In genomic region chr3:59994720-59995304, GRCh38 we compare ENCODE assay signal across 29 cellular contexts.
DNase-seq lines count a peak whose midpoint lies in the region; ATAC-seq lines count a peak whose summit lies in the region.
"Had no signal": no experiment of that assay in that cellular context is flagged by ENCODE, and none has a peak within 500 bp of the region (broad histone marks: within the 10 kb centered on the region; RNA-seq: fewer than 3 reads in every experiment).

No MANE protein-coding gene starts in this region.

- peak overlapping the region; percentile 4 for H3K27ac ChIP-seq in neuronal stem cell (replicated peaks; ENCODE audit: low read length)
- H3K27ac ChIP-seq: BLaER1, cardiac muscle cell, coronary artery, tibial nerve had no signal

- H3K9me3 ChIP-seq in neuronal stem cell (replicated peaks in 1 of 2; ENCODE audit: control insufficient read depth in 2 of 2, insufficient read depth in 1 of 2, low read depth in 1 of 2, low read length in 2 of 2): no peaks in the 10 kb centered on the region
- H3K9me3 ChIP-seq: BLaER1, Caco-2, tibial nerve had no signal

- H2AFZ ChIP-seq in neuronal stem cell (ENCODE audit: low read length): no peak overlapping the region

- H3K79me1 ChIP-seq in neuronal stem cell (ENCODE audit: low read depth, low read length): no peaks in the 10 kb centered on the region

- no peak overlapping the region for H3K4ac ChIP-seq in neuronal stem cell (ENCODE audit: low read length)

- H3K27me3 ChIP-seq in neuronal stem cell (ENCODE audit: control insufficient read depth in 3 of 3, insufficient read depth in 3 of 3, low read depth in 1 of 3, low read length in 3 of 3): no peaks in the 10 kb centered on the region
- H3K27me3 ChIP-seq: BLaER1, cardiac muscle cell, tibial nerve had no signal

- H3K14ac ChIP-seq in neuronal stem cell (ENCODE audit: low read length): no peak overlapping the region

- CTCF ChIA-PET in activated naive CD4-positive, alpha-beta T cell treated with anti-CD3 and anti-CD28 coated beads for 36 hours (lab: Charles Lee): interaction anchor here (0.6 to 1.6 kb wide), 4 partner anchors 14 to 1387 kb away, joined by 3 to 5 read pairs (median 4); no protein-coding TSS in a partner anchor

- H2BK120ac ChIP-seq in neuronal stem cell (ENCODE audit: low read depth, low read length): no peak overlapping the region

- H2BK12ac ChIP-seq in neuronal stem cell (ENCODE audit: low read length): no peak overlapping the region

- peaks cover 95% of the 10 kb centered on the region for H3K4me1 Mint-ChIP-seq in activated naive CD4-positive, alpha-beta T cell treated with anti-CD3 and anti-CD28 coated beads for 36 hours (ENCODE audit: low read depth)

- no CpG with 5 or more reads among the region's 6 CpGs for WGBS in neuronal stem cell (ENCODE audit: extremely low coverage in 2 of 2, insufficient read length in 2 of 2, insufficient replicate concordance in 1 of 2), 2 donors

- H3K4me2 ChIP-seq in neuronal stem cell (ENCODE audit: insufficient read depth, low read length, poor library complexity, severe bottlenecking): no peak overlapping the region
- H3K4me2 ChIP-seq: BLaER1 had no signal

- peak overlapping the region; percentile 72 for H3K27ac Mint-ChIP-seq in activated naive CD4-positive, alpha-beta T cell treated with anti-CD3 and anti-CD28 coated beads for 36 hours
- H3K27ac Mint-ChIP-seq: activated CD8-positive, alpha-beta memory T cell treated with anti-CD3 and anti-CD28 coated beads, Interleukin-2, amount 10 ng/mL, durations not matched to agents 7 days and 5 days; nephron progenitor cell; T-helper 17 cell had no signal

- intact Hi-C loops in activated naive CD4-positive, alpha-beta T cell treated with anti-CD3 and anti-CD28 coated beads for 36 hours (cut with micrococcal nuclease): loop anchor here (1.0 to 10.0 kb wide), 6 partner anchors 60 to 1380 kb away; partner anchors contain the start of gene FHIT

- H3K18ac ChIP-seq in neuronal stem cell (ENCODE audit: low read length): no peak overlapping the region

- no peak overlapping the region for H4K8ac ChIP-seq in neuronal stem cell (ENCODE audit: low read depth, low read length)

- no peak overlapping the region for H3K4me3 ChIP-seq in Jurkat, Clone E6-1 (ENCODE audit: low read length)
- H3K4me3 ChIP-seq in neuronal stem cell (ENCODE audit: low read length in 2 of 2): no peak overlapping the region
- H3K4me3 ChIP-seq: BLaER1, cardiac muscle cell, coronary artery, tibial nerve had no signal

- peak overlapping the region; percentile 3 for H3K4me3 Mint-ChIP-seq in activated naive CD4-positive, alpha-beta T cell treated with anti-CD3 and anti-CD28 coated beads for 36 hours
- H3K4me3 Mint-ChIP-seq: activated CD8-positive, alpha-beta memory T cell treated with anti-CD3 and anti-CD28 coated beads, Interleukin-2, amount 10 ng/mL, durations not matched to agents 7 days and 5 days; activated T-helper 1 cell treated with anti-CD3 and anti-CD28 coated beads, Interleukin-12 subunit alpha, Interleukin-12 subunit beta, Interleukin-2, Interleukin-4 antibody, amounts not matched to agents 30 ng/mL and 10 ng/mL and 1 ng/mL, durations not matched to agents 14 hours and 24 hours and 36 hours; immature natural killer cell; nephron progenitor cell; T-helper 17 cell had no signal

- no peak overlapping the region for H4K91ac ChIP-seq in neuronal stem cell (ENCODE audit: low read depth, low read length, poor library complexity)

- H2BK5ac ChIP-seq in neuronal stem cell (ENCODE audit: low read length): no peak overlapping the region

- DNase-seq in activated naive CD4-positive, alpha-beta T cell treated with anti-CD3 and anti-CD28 coated beads for 36 hours: no peak
- DNase-seq in activated naive CD4-positive, alpha-beta T cell treated with Interleukin-2 at 50 U/mL for 16 hours: no peak
- peak; percentile 40 for DNase-seq in Jurkat, Clone E6-1 (ENCODE audit: low read depth, low spot score)
- DNase-seq in NCI-H82 (lab: John Stamatoyannopoulos, UW): peak; percentile 65
- no peak for DNase-seq in neuronal stem cell (ENCODE audit: low spot score)
- DNase-seq in GM03348 (ENCODE audit: low spot score): no peak
- DNase-seq: activated CD4-positive, CD25-positive, alpha-beta regulatory T cell treated with anti-CD3 and anti-CD28 coated beads, Interleukin-2, amount 50 U/mL, for 72 hours; activated CD8-positive, alpha-beta memory T cell treated with anti-CD3 and anti-CD28 coated beads, Interleukin-2, amount 10 ng/mL, durations not matched to agents 7 days and 5 days; Caco-2; DMS79; effector CD8-positive, alpha-beta T cell; GDM1; immature natural killer cell; left colon; mammary epithelial cell; NCI-H146; NCI-H446 treated with DMSO at 0.1 percent for 48 hours; nephron progenitor cell; Right ventricle myocardium superior; stimulated activated CD4-positive, alpha-beta T cell treated with anti-CD3 and anti-CD28 coated beads, Interleukin-4, amount 100 ng/mL, for 1 hour; T-helper 17 cell had no signal

- no peak overlapping the region for H2AK5ac ChIP-seq in neuronal stem cell (ENCODE audit: low read depth, low read length)

- H2BK15ac ChIP-seq in neuronal stem cell (ENCODE audit: low read length): no peak overlapping the region

- H3K23ac ChIP-seq in neuronal stem cell (ENCODE audit: low read depth, low read length, poor library complexity): no peak overlapping the region

- H3K36me3 Mint-ChIP-seq in activated naive CD4-positive, alpha-beta T cell treated with anti-CD3 and anti-CD28 coated beads for 36 hours (ENCODE audit: low read depth): peaks cover 3% of the 10 kb centered on the region
- H3K36me3 Mint-ChIP-seq: activated CD8-positive, alpha-beta memory T cell treated with anti-CD3 and anti-CD28 coated beads, Interleukin-2, amount 10 ng/mL, durations not matched to agents 7 days and 5 days had no signal

- peaks cover 0 to 6% of the 10 kb centered on the region in 2 donors for H3K4me1 ChIP-seq in neuronal stem cell (ENCODE audit: control insufficient read depth in 2 of 2, insufficient read depth in 1 of 2, low read depth in 1 of 2, low read length in 2 of 2)
- H3K4me1 ChIP-seq: Caco-2, tibial nerve had no signal

- no peaks in the 10 kb centered on the region for H3K9me3 Mint-ChIP-seq in activated naive CD4-positive, alpha-beta T cell treated with anti-CD3 and anti-CD28 coated beads for 36 hours
- H3K9me3 Mint-ChIP-seq: activated T-helper 1 cell treated with anti-CD3 and anti-CD28 coated beads, Interleukin-12 subunit alpha, Interleukin-12 subunit beta, Interleukin-2, Interleukin-4 antibody, amounts not matched to agents 30 ng/mL and 10 ng/mL and 1 ng/mL, durations not matched to agents 14 hours and 24 hours and 36 hours; immature natural killer cell; nephron progenitor cell had no signal

- no peaks in the 10 kb centered on the region for H3K36me3 ChIP-seq in neuronal stem cell (replicated peaks in 1 of 2; ENCODE audit: control insufficient read depth in 2 of 2, insufficient read depth in 2 of 2, low read length in 2 of 2)
- H3K36me3 ChIP-seq: BLaER1, cardiac muscle cell, tibial nerve had no signal

- H3K9ac ChIP-seq in neuronal stem cell (ENCODE audit: low read depth, low read length, poor library complexity): no peak overlapping the region
- H3K9ac ChIP-seq: BLaER1 had no signal

- ATAC-seq in HG02678 (IDR thresholded peaks at IDR 0.05; ENCODE audit: unreplicated experiment): no peak
- ATAC-seq: activated CD8-positive, alpha-beta memory T cell treated with anti-CD3 and anti-CD28 coated beads, Interleukin-2, amount 10 ng/mL, durations not matched to agents 7 days and 5 days; left colon; Panc1; SK-N-SH treated with all-trans-retinoic acid at 6 μM for 48 hours; T-helper 17 cell had no signal

- H3K27me3 Mint-ChIP-seq in activated naive CD4-positive, alpha-beta T cell treated with anti-CD3 and anti-CD28 coated beads for 36 hours (ENCODE audit: low read depth): no peaks in the 10 kb centered on the region
- H3K27me3 Mint-ChIP-seq: activated CD8-positive, alpha-beta memory T cell treated with anti-CD3 and anti-CD28 coated beads, Interleukin-2, amount 10 ng/mL, durations not matched to agents 7 days and 5 days had no signal

Comparison
In these comparisons a context has a peak if more than half of its experiments do, and no peak if none do; other contexts are left out.
1. DNase-seq: peak in Jurkat, Clone E6-1 (single experiment) and NCI-H82 (single experiment); none in activated naive CD4-positive, alpha-beta T cell treated with anti-CD3 and anti-CD28 coated beads for 36 hours (single experiment), activated naive CD4-positive, alpha-beta T cell treated with Interleukin-2 at 50 U/mL for 16 hours (single experiment), neuronal stem cell (single experiment) and GM03348 (single experiment).